ENCODE assay signal across 8 cellular contexts in the genomic region with DNA sequence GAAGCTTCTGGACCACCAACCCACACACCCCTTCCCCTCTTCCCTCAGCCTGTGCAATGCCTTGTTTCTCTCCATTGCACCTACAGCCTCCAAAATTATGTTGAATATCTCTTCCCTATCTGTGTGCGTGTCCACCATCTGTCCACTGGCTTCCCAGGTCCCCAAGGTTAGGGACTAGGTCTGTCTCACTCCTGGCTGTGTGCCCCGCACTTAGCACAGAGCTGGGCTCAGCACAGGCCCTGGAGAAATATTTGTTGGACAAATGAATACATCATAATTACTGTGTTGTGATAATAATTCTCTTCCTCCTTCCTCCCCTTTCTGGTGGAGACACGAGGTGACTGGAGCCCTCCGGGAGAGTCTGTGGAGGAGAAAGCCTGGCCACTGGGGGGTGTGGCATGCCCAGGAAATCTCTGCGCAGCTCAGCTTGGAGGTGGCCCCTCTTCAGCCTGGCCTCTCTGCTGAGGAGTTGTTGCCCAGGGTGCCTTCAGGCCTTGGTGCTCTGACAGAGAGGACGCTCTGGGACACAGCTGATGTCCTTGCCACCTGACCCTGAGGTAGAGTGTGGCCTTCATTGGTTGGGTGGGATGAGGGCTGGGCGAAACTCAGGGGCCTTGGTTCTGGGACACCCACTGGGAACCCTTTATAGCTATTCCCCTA. TPM values are rescaled to one million over a fixed set of nuclear protein-coding genes. Genes with fewer than 3 reads are reported as not detected.
DNase-seq lines count a peak whose midpoint lies in the region; ATAC-seq and TF ChIP-seq lines count a peak whose summit lies in the region.

No MANE protein-coding gene starts in this region.

- no peaks in the 10 kb centered on the region for H3K9me3 ChIP-seq in liver (ENCODE audit: control insufficient read depth in 4 of 4, low read length in 3 of 4)

- no peaks in the 10 kb centered on the region for H3K36me3 ChIP-seq in liver (ENCODE audit: control insufficient read depth in 4 of 4, insufficient read depth in 3 of 4, low read depth in 1 of 4, low read length in 3 of 4)

- peak; percentile 33 for ATAC-seq in Right ventricle myocardium inferior
- ATAC-seq in HG03280 (IDR thresholded peaks at IDR 0.05; ENCODE audit: unreplicated experiment) = no peak

- H3K4me3 Mint-ChIP-seq in type B pancreatic cell (peak overlapping the region; percentile 60), endothelial cell (ENCODE audit: unreplicated experiment) (no peak overlapping the region)
- no peak overlapping the region for H3K4me3 Mint-ChIP-seq in T-helper 2 cell treated with Interferon-gamma antibody and Interleukin-4, amounts not matched to agents 5 μg/mL and 100 μg/mL, for 36 hours

- intact Hi-C loops in Right ventricle myocardium inferior (cut with DNase I) = loop anchor here (5.0 kb wide), 1 partner anchor 255 kb away; no protein-coding TSS in a partner anchor
- intact Hi-C loops in cardiac septum (cut with DNase I) = loop anchor here (5.0 to 10.0 kb wide), 3 partner anchors 225 to 433 kb away; no protein-coding TSS in a partner anchor

- H3K27ac ChIP-seq in caudate nucleus (ENCODE audit: low read depth, low read length) = no peak overlapping the region
- H3K27ac ChIP-seq in liver (ENCODE audit: low read depth in 1 of 2, low read length in 2 of 2) = no peak overlapping the region

- peak; percentile 56 to 59 for TF ChIP-seq RAD21 in liver (IDR thresholded peaks at IDR 0.05)

- H3K4me3 ChIP-seq in liver (ENCODE audit: low read depth in 1 of 3, low read length in 3 of 3) = no peak overlapping the region

- peaks cover 1 to 15% (median 11%) of the 10 kb centered on the region in 4 donors for H3K4me1 ChIP-seq in liver (ENCODE audit: control insufficient read depth in 4 of 4, insufficient read depth in 4 of 4, low read length in 3 of 4)

- peaks cover 39% of the 10 kb centered on the region for H3K4me1 Mint-ChIP-seq in type B pancreatic cell (ENCODE audit: unreplicated experiment)
- H3K4me1 Mint-ChIP-seq in endothelial cell (ENCODE audit: unreplicated experiment) = peaks cover 9% of the 10 kb centered on the region
- peaks cover 16% of the 10 kb centered on the region for H3K4me1 Mint-ChIP-seq in T-helper 2 cell treated with Interferon-gamma antibody and Interleukin-4, amounts not matched to agents 5 μg/mL and 100 μg/mL, for 36 hours (ENCODE audit: low read depth)

- peaks cover 7% of the 10 kb centered on the region for H3K36me3 Mint-ChIP-seq in type B pancreatic cell
- H3K36me3 Mint-ChIP-seq in endothelial cell (ENCODE audit: low read depth, unreplicated experiment) = peaks cover 9% of the 10 kb centered on the region
- H3K36me3 Mint-ChIP-seq in T-helper 2 cell treated with Interferon-gamma antibody and Interleukin-4, amounts not matched to agents 5 μg/mL and 100 μg/mL, for 36 hours (ENCODE audit: low read depth) = peaks cover 9% of the 10 kb centered on the region

- H3K9ac ChIP-seq in liver (ENCODE audit: low read depth in 1 of 2, low read length in 2 of 2) = no peak overlapping the region

- DNase-seq in Right ventricle myocardium inferior (ENCODE audit: missing footprints) (no peak), cardiac septum (ENCODE audit: low spot score) (no peak), caudate nucleus (lab: John Stamatoyannopoulos, UW) (peak in 48 of 61 donors; percentile 5 to 67 (median 36)), type B pancreatic cell (ENCODE audit: extremely low spot score, unreplicated experiment) (no peak), endothelial cell (ENCODE audit: low spot score) (no peak)
- DNase-seq in T-helper 2 cell treated with Interferon-gamma antibody and Interleukin-4, amounts not matched to agents 5 μg/mL and 100 μg/mL, for 36 hours (ENCODE audit: low spot score) = no peak

- no peaks in the 10 kb centered on the region for H3K9me3 Mint-ChIP-seq in type B pancreatic cell
- no peaks in the 10 kb centered on the region for H3K9me3 Mint-ChIP-seq in endothelial cell (ENCODE audit: unreplicated experiment)
- H3K9me3 Mint-ChIP-seq in T-helper 2 cell treated with Interferon-gamma antibody and Interleukin-4, amounts not matched to agents 5 μg/mL and 100 μg/mL, for 36 hours = no peaks in the 10 kb centered on the region

- peak; percentile 21 for TF ChIP-seq CTCF in liver (IDR thresholded peaks at IDR 0.05; ENCODE audit: low read depth, low read length, missing input control)
- TF ChIP-seq CTCF in type B pancreatic cell (conservative IDR thresholded peaks at IDR 0.05) = peak; percentile 64
- no peak for TF ChIP-seq CTCF in endothelial cell (IDR thresholded peaks at IDR 0.05; ENCODE audit: unreplicated experiment)

- H3K27me3 Mint-ChIP-seq in type B pancreatic cell (peaks cover 4% of the 10 kb centered on the region), endothelial cell (ENCODE audit: unreplicated experiment) (peaks cover 1% of the 10 kb centered on the region)
- peaks cover 8% of the 10 kb centered on the region for H3K27me3 Mint-ChIP-seq in T-helper 2 cell treated with Interferon-gamma antibody and Interleukin-4, amounts not matched to agents 5 μg/mL and 100 μg/mL, for 36 hours (ENCODE audit: low read depth)

- H3K27me3 ChIP-seq in liver (ENCODE audit: control insufficient read depth in 4 of 4, insufficient read depth in 4 of 4, low read length in 3 of 4) = no peaks in the 10 kb centered on the region

- H3K27ac Mint-ChIP-seq in type B pancreatic cell = peak overlapping the region; percentile 74
- no peak overlapping the region for H3K27ac Mint-ChIP-seq in endothelial cell (ENCODE audit: unreplicated experiment)
- H3K27ac Mint-ChIP-seq in T-helper 2 cell treated with Interferon-gamma antibody and Interleukin-4, amounts not matched to agents 5 μg/mL and 100 μg/mL, for 36 hours = no peak overlapping the region

- WGBS in liver = 79% methylated on average over 7 of the region's 7 CpGs

TF ChIP-seq in liver, 16 proteins besides CTCF, POLR2A, EP300 and RAD21:
- TF ChIP-seq RXRA (IDR thresholded peaks at IDR 0.05) (no peak), FOXA2 (IDR thresholded peaks at IDR 0.05) (no peak), HNF4G (IDR thresholded peaks at IDR 0.05) (no peak), EGR1 (IDR thresholded peaks at IDR 0.05; ENCODE audit: low read depth in 2 of 2) (no peak), HNF4A (conservative IDR thresholded peaks at IDR 0.05) (no peak)

RNA-seq across cellular contexts. Expression of gene BRD7, which starts 3.3 kb away (rescaled TPM):
- total RNA-seq in Right ventricle myocardium inferior (46.6 TPM), cardiac septum (53.4 TPM), liver (10 to 100 TPM; 14.0 to 34.3 TPM), type B pancreatic cell (ENCODE audit: low replicate concordance) (88.6 and 98.2 TPM in 2 replicates), endothelial cell (ENCODE audit: unreplicated experiment) (112 TPM)
- 10 to 100 TPM; 13.3 to 14.2 TPM for polyA plus RNA-seq in liver

Comparison
In these comparisons a context has a peak if more than half of its experiments do, and no peak if none do; other contexts are left out.
1. DNase-seq: peak in caudate nucleus (48 of 61); none in Right ventricle myocardium inferior (single experiment), cardiac septum (single experiment), type B pancreatic cell (single experiment), endothelial cell (single experiment) and T-helper 2 cell treated with Interferon-gamma antibody and Interleukin-4, amounts not matched to agents 5 μg/mL and 100 μg/mL, for 36 hours (single experiment).